In genomic region chr9:89619019-89619418, GRCh38 we compare ENCODE assay signal across 28 cellular contexts. TPM values are rescaled to one million over a fixed set of nuclear protein-coding genes. Genes with fewer than 3 reads are reported as not detected.
DNase-seq lines count a peak whose midpoint lies in the region; ATAC-seq and TF ChIP-seq lines count a peak whose summit lies in the region.
"Had no signal": no experiment of that assay in that cellular context is flagged by ENCODE, and none has a peak within 500 bp of the region (broad histone marks: within the 10 kb centered on the region; RNA-seq: fewer than 3 reads in every experiment).

No MANE protein-coding gene starts in this region.

- H3K56ac ChIP-seq in H9 (ENCODE audit: insufficient read length, low read depth, low read length) (no peak overlapping the region), mesendoderm (ENCODE audit: low read length) (no peak overlapping the region)

- H3K4me1 Mint-ChIP-seq in H9, result peaks cover 44 to 48% of the 10 kb centered on the region in 2 experiments
- peaks cover 2% of the 10 kb centered on the region for H3K4me1 Mint-ChIP-seq in activated T-helper 17 cell treated with anti-CD3 and anti-CD28 coated beads, Interleukin-2, amount 50 U/mL, for 72 hours
- H3K4me1 Mint-ChIP-seq: CD4-positive, CD25-positive, alpha-beta regulatory T cell; memory B cell had no signal

- WGBS in H9 (ENCODE audit: extremely low coverage, insufficient read length, low lambda C conversion rate), result no CpG with 5 or more reads among the region's 1 CpG
- no CpG with 5 or more reads among the region's 1 CpG for WGBS in mesendoderm (ENCODE audit: extremely low coverage, insufficient coverage, low lambda C conversion rate)

- H3K14ac ChIP-seq in H9 (ENCODE audit: insufficient read depth, low read length), result no peak overlapping the region

- no peak overlapping the region for H2BK12ac ChIP-seq in H9 (ENCODE audit: insufficient read length, low read depth, low read length)

- TF ChIP-seq CTCF in H9 (conservative IDR thresholded peaks at IDR 0.05), result peak; percentile 50

- H3K23ac ChIP-seq in H9 (ENCODE audit: insufficient read length, low read depth, low read length) (no peak overlapping the region), mesendoderm (ENCODE audit: low read length) (no peak overlapping the region)

- H4K8ac ChIP-seq in H9 (replicated peaks; ENCODE audit: insufficient read length, low read depth, low read length) (no peak overlapping the region), mesendoderm (ENCODE audit: low read depth, low read length) (no peak overlapping the region)

- no peak overlapping the region for H3K27ac Mint-ChIP-seq in H9
- no peak overlapping the region for H3K27ac Mint-ChIP-seq in activated T-helper 17 cell treated with anti-CD3 and anti-CD28 coated beads, Interleukin-2, amount 50 U/mL, for 72 hours
- H3K27ac Mint-ChIP-seq: memory B cell; T-helper 1 cell treated with Interleukin-12 subunit alpha and Interleukin-12 subunit beta and Interleukin-4 antibody, amounts not matched to agents 30 μg/mL and 1 μg/mL, for 36 hours had no signal

- H3K9me3 ChIP-seq in H9 (ENCODE audit: control insufficient read depth, low read depth, low read length), result no peaks in the 10 kb centered on the region
- H3K9me3 ChIP-seq: testis had no signal

- no peak overlapping the region for H3K4me2 ChIP-seq in H9 (ENCODE audit: insufficient read depth, insufficient read length, low read length)
- H3K4me2 ChIP-seq in mesendoderm (ENCODE audit: low read length), result no peak overlapping the region
- H3K4me2 ChIP-seq: PC-9 had no signal

- H3K27me3 Mint-ChIP-seq in H9 (ENCODE audit: low read depth), result peaks cover 18% of the 10 kb centered on the region
- no peaks in the 10 kb centered on the region for H3K27me3 Mint-ChIP-seq in activated T-helper 17 cell treated with anti-CD3 and anti-CD28 coated beads, Interleukin-2, amount 50 U/mL, for 72 hours

- ATAC-seq in activated T-helper 17 cell treated with anti-CD3 and anti-CD28 coated beads, Interleukin-2, amount 50 U/mL, for 72 hours (replicated peaks), result peak; percentile 57
- ATAC-seq: activated CD4-positive, CD25-positive, alpha-beta regulatory T cell treated with anti-CD3 and anti-CD28 coated beads, Interleukin-2, amount 50 U/mL, for 24 hours; left lobe of liver; Right ventricle myocardium inferior; SK-N-SH treated with all-trans-retinoic acid at 6 μM for 48 hours had no signal

- no peak overlapping the region for H3K4me3 ChIP-seq in mesendoderm (ENCODE audit: low read length)
- H3K4me3 ChIP-seq: PC-9, testis had no signal

- H3K9ac ChIP-seq in H9 (ENCODE audit: extremely low read depth, insufficient read length, low read length) (no peak overlapping the region), mesendoderm (ENCODE audit: low read length) (no peak overlapping the region)
- H3K9ac ChIP-seq: parathyroid adenoma had no signal

- H3K36me3 Mint-ChIP-seq in H9 (ENCODE audit: insufficient read depth in 1 of 3, low read depth in 3 of 3), result no peaks in the 10 kb centered on the region
- no peaks in the 10 kb centered on the region for H3K36me3 Mint-ChIP-seq in activated T-helper 17 cell treated with anti-CD3 and anti-CD28 coated beads, Interleukin-2, amount 50 U/mL, for 72 hours (ENCODE audit: low read depth)
- H3K36me3 Mint-ChIP-seq: activated naive CD4-positive, alpha-beta T cell treated with anti-CD3 and anti-CD28 coated beads, Interleukin-2, amount 50 U/mL, for 72 hours; CD4-positive, CD25-positive, alpha-beta regulatory T cell; memory B cell had no signal

- DNase-seq in NCI-H2171 treated with DMSO at 0.1 percent for 48 hours (lab: John Stamatoyannopoulos, UW) (peak; percentile 48), NCI-H2171 (lab: John Stamatoyannopoulos, UW) (no peak), H9 (peak; percentile 77), mesendoderm (peak; percentile 81), activated gamma-delta T cell treated with Interleukin-2 at 50 U/mL for 16 hours (no peak), amygdala (lab: John Stamatoyannopoulos, UW) (no peak), NCI-H1930 (lab: John Stamatoyannopoulos, UW) (no peak)
- DNase-seq: activated CD4-positive, alpha-beta T cell treated with anti-CD3 and anti-CD28 coated beads, Interleukin-2, amount 50 U/mL, for 4 hours; aorta; Calu3; CD4-positive, CD25-positive, alpha-beta regulatory T cell; hypothalamus; Kasumi-1; NCI-H1436; PC-9; small intestine; stimulated activated naive CD4-positive, alpha-beta T cell treated with Interleukin-2 at 50 U/mL for 16 hours; testis had no signal

- H3T11ph ChIP-seq in H9 (ENCODE audit: low read length), result no peak overlapping the region

- no peak overlapping the region for H2AFZ ChIP-seq in H9 (ENCODE audit: low read length)
- H2AFZ ChIP-seq: parathyroid adenoma, PC-9 had no signal

- H3K18ac ChIP-seq in H9 (ENCODE audit: insufficient read length, low read depth, low read length) (no peak overlapping the region), mesendoderm (ENCODE audit: low read length) (no peak overlapping the region)

- no peak overlapping the region for H3K4me3 Mint-ChIP-seq in H9
- no peak overlapping the region for H3K4me3 Mint-ChIP-seq in activated T-helper 17 cell treated with anti-CD3 and anti-CD28 coated beads, Interleukin-2, amount 50 U/mL, for 72 hours
- H3K4me3 Mint-ChIP-seq: CD4-positive, CD25-positive, alpha-beta regulatory T cell; memory B cell; neural crest cell; T-helper 1 cell treated with Interleukin-12 subunit alpha and Interleukin-12 subunit beta and Interleukin-4 antibody, amounts not matched to agents 30 μg/mL and 1 μg/mL, for 36 hours had no signal

- H2AK5ac ChIP-seq in H9 (ENCODE audit: insufficient read length, low read length) (no peak overlapping the region), mesendoderm (ENCODE audit: low read length) (no peak overlapping the region)

- H4K20me1 ChIP-seq in H9 (ENCODE audit: control insufficient read depth, insufficient read depth, insufficient read length), result no peaks in the 10 kb centered on the region

- no peak overlapping the region for H4K91ac ChIP-seq in H9 (ENCODE audit: insufficient read length, low read depth, low read length)

- no peak overlapping the region for H4K5ac ChIP-seq in H9 (ENCODE audit: insufficient read length, low read depth, low read length)
- H4K5ac ChIP-seq in mesendoderm (ENCODE audit: low read length), result no peak overlapping the region

- no peaks in the 10 kb centered on the region for H3K79me2 ChIP-seq in H9 (ENCODE audit: insufficient read depth, low read length)
- H3K79me2 ChIP-seq in mesendoderm (ENCODE audit: control insufficient read depth, insufficient read depth, low read length), result no peaks in the 10 kb centered on the region
- H3K79me2 ChIP-seq: parathyroid adenoma had no signal

- H3K27ac ChIP-seq in H9 (ENCODE audit: insufficient read length, low read depth, low read length) (no peak overlapping the region), mesendoderm (ENCODE audit: low read depth, low read length) (no peak overlapping the region)
- H3K27ac ChIP-seq: parathyroid adenoma, PC-9, testis had no signal

- H2BK15ac ChIP-seq in H9 (ENCODE audit: low read depth, low read length) (no peak overlapping the region), mesendoderm (replicated peaks; ENCODE audit: low read depth) (no peak overlapping the region)

- H3K4ac ChIP-seq in H9 (ENCODE audit: low read depth, low read length), result no peak overlapping the region
- no peak overlapping the region for H3K4ac ChIP-seq in mesendoderm (ENCODE audit: low read depth, low read length)

- H2BK20ac ChIP-seq in H9 (ENCODE audit: low read depth, low read length, poor library complexity, severe bottlenecking), result no peak overlapping the region

- H2BK120ac ChIP-seq in H9 (ENCODE audit: low read depth, low read length, poor library complexity, severe bottlenecking) (no peak overlapping the region), mesendoderm (ENCODE audit: low read depth, low read length) (no peak overlapping the region)

- no peak overlapping the region for H2BK5ac ChIP-seq in H9 (ENCODE audit: insufficient read length, low read length)
- H2BK5ac ChIP-seq in mesendoderm (ENCODE audit: low read length), result no peak overlapping the region

- H3K36me3 ChIP-seq in mesendoderm (ENCODE audit: control insufficient read depth, insufficient read depth, low read length), result no peaks in the 10 kb centered on the region

- H3K9me3 Mint-ChIP-seq in H9, result no peaks in the 10 kb centered on the region
- no peaks in the 10 kb centered on the region for H3K9me3 Mint-ChIP-seq in activated T-helper 17 cell treated with anti-CD3 and anti-CD28 coated beads, Interleukin-2, amount 50 U/mL, for 72 hours
- H3K9me3 Mint-ChIP-seq: activated naive CD4-positive, alpha-beta T cell treated with anti-CD3 and anti-CD28 coated beads, Interleukin-2, amount 50 U/mL, for 72 hours; memory B cell; neural crest cell; T-helper 1 cell treated with Interleukin-12 subunit alpha and Interleukin-12 subunit beta and Interleukin-4 antibody, amounts not matched to agents 30 μg/mL and 1 μg/mL, for 36 hours had no signal

- H3K27me3 ChIP-seq in H9 (ENCODE audit: insufficient read depth, low read length), result no peaks in the 10 kb centered on the region
- no peaks in the 10 kb centered on the region for H3K27me3 ChIP-seq in mesendoderm (ENCODE audit: insufficient read depth, low read length, poor library complexity)
- H3K27me3 ChIP-seq: testis had no signal

- no peaks in the 10 kb centered on the region for H3K23me2 ChIP-seq in H9 (ENCODE audit: insufficient read length, low read depth, low read length, poor library complexity, severe bottlenecking)

- peaks cover 4% of the 10 kb centered on the region; the same call in 1 of the 2 replicates for H3K4me1 ChIP-seq in H9 (ENCODE audit: insufficient read depth, low read length)
- H3K4me1 ChIP-seq in mesendoderm (ENCODE audit: control insufficient read depth, low read depth, low read length), result no peaks in the 10 kb centered on the region
- H3K4me1 ChIP-seq: parathyroid adenoma had no signal

- no peaks in the 10 kb centered on the region for H3K79me1 ChIP-seq in H9 (ENCODE audit: insufficient read depth, low read depth, low read length, poor library complexity, severe bottlenecking)
- no peaks in the 10 kb centered on the region for H3K79me1 ChIP-seq in mesendoderm (ENCODE audit: low read length)

RNA-seq across cellular contexts. Expression of gene GADD45G, which starts 14.2 kb away (rescaled TPM):
- 6.8 and 7.7 TPM in 2 replicates for total RNA-seq in H9 (2021)
- 10 to 100 TPM in 1 of 2 donors, 1 to 10 TPM in 1; 5.7 to 11.7 TPM for total RNA-seq in activated T-helper 17 cell treated with anti-CD3 and anti-CD28 coated beads, Interleukin-2, amount 50 U/mL, for 72 hours
- 2.0 TPM for polyA plus RNA-seq in mesendoderm (2013, experiment 1 of 2)
- 2.2 TPM for polyA plus RNA-seq in mesendoderm (2013, experiment 2 of 2)

Comparison
In these comparisons a context has a peak if more than half of its experiments do, and no peak if none do; other contexts are left out.
1. DNase-seq: peak in NCI-H2171 treated with DMSO at 0.1 percent for 48 hours (single experiment), H9 (single experiment) and mesendoderm (single experiment); none in NCI-H2171 (single experiment), activated gamma-delta T cell treated with Interleukin-2 at 50 U/mL for 16 hours (single experiment), amygdala (0 of 56) and NCI-H1930 (0 of 2).